2 cellular contexts compared by ENCODE assay signal in genomic region chrX:10045327-10046000, GRCh38.
TF ChIP-seq lines count a peak whose summit lies in the region.

No MANE protein-coding gene starts in this region.

TF ChIP-seq in IMR-90, 13 proteins besides CTCF, POLR2A, EP300 and RAD21 (continued from another document):
- TF ChIP-seq FOS (IDR thresholded peaks at IDR 0.05; ENCODE audit: low read depth, low read length) (no peak), MAFK (IDR thresholded peaks at IDR 0.05; ENCODE audit: low read depth, low read length) (no peak), BHLHE40 (IDR thresholded peaks at IDR 0.05; ENCODE audit: low read depth, low read length) (no peak), MXI1 (IDR thresholded peaks at IDR 0.05; ENCODE audit: borderline replicate concordance, low read depth, low read length) (no peak), RCOR1 (IDR thresholded peaks at IDR 0.05; ENCODE audit: insufficient replicate concordance, low read length) (no peak), MAZ (IDR thresholded peaks at IDR 0.05; ENCODE audit: borderline replicate concordance, low read depth, low read length) (no peak), CEBPB (IDR thresholded peaks at IDR 0.05; ENCODE audit: low read depth, low read length) (no peak)
- TF ChIP-seq, protein P1, sequence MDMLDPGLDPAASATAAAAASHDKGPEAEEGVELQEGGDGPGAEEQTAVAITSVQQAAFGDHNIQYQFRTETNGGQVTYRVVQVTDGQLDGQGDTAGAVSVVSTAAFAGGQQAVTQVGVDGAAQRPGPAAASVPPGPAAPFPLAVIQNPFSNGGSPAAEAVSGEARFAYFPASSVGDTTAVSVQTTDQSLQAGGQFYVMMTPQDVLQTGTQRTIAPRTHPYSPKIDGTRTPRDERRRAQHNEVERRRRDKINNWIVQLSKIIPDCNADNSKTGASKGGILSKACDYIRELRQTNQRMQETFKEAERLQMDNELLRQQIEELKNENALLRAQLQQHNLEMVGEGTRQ (IDR thresholded peaks at IDR 0.05; ENCODE audit: low read depth, low read length) = no peak
- TF ChIP-seq, protein P2, sequence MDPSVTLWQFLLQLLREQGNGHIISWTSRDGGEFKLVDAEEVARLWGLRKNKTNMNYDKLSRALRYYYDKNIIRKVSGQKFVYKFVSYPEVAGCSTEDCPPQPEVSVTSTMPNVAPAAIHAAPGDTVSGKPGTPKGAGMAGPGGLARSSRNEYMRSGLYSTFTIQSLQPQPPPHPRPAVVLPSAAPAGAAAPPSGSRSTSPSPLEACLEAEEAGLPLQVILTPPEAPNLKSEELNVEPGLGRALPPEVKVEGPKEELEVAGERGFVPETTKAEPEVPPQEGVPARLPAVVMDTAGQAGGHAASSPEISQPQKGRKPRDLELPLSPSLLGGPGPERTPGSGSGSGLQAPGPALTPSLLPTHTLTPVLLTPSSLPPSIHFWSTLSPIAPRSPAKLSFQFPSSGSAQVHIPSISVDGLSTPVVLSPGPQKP (IDR thresholded peaks at IDR 0.05; ENCODE audit: borderline replicate concordance, low read depth, low read length) = no peak

TF ChIP-seq in GM23338, 12 proteins besides CTCF, POLR2A, EP300 and RAD21 (continued from another document):
- no peak for TF ChIP-seq ZNF462 (CRISPR knock-in tag; IDR thresholded peaks at IDR 0.05)
- TF ChIP-seq STAT1 (IDR thresholded peaks at IDR 0.05; ENCODE audit: unreplicated experiment) = no peak
- TF ChIP-seq, protein P3, sequence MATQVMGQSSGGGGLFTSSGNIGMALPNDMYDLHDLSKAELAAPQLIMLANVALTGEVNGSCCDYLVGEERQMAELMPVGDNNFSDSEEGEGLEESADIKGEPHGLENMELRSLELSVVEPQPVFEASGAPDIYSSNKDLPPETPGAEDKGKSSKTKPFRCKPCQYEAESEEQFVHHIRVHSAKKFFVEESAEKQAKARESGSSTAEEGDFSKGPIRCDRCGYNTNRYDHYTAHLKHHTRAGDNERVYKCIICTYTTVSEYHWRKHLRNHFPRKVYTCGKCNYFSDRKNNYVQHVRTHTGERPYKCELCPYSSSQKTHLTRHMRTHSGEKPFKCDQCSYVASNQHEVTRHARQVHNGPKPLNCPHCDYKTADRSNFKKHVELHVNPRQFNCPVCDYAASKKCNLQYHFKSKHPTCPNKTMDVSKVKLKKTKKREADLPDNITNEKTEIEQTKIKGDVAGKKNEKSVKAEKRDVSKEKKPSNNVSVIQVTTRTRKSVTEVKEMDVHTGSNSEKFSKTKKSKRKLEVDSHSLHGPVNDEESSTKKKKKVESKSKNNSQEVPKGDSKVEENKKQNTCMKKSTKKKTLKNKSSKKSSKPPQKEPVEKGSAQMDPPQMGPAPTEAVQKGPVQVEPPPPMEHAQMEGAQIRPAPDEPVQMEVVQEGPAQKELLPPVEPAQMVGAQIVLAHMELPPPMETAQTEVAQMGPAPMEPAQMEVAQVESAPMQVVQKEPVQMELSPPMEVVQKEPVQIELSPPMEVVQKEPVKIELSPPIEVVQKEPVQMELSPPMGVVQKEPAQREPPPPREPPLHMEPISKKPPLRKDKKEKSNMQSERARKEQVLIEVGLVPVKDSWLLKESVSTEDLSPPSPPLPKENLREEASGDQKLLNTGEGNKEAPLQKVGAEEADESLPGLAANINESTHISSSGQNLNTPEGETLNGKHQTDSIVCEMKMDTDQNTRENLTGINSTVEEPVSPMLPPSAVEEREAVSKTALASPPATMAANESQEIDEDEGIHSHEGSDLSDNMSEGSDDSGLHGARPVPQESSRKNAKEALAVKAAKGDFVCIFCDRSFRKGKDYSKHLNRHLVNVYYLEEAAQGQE (IDR thresholded peaks at IDR 0.05; ENCODE audit: unreplicated experiment) = no peak
- no peak for TF ChIP-seq CREB1 (CRISPR knock-in tag; IDR thresholded peaks at IDR 0.05; ENCODE audit: low read depth)
- no peak for TF ChIP-seq JUNB (IDR thresholded peaks at IDR 0.05; ENCODE audit: unreplicated experiment)
- TF ChIP-seq, protein P4, sequence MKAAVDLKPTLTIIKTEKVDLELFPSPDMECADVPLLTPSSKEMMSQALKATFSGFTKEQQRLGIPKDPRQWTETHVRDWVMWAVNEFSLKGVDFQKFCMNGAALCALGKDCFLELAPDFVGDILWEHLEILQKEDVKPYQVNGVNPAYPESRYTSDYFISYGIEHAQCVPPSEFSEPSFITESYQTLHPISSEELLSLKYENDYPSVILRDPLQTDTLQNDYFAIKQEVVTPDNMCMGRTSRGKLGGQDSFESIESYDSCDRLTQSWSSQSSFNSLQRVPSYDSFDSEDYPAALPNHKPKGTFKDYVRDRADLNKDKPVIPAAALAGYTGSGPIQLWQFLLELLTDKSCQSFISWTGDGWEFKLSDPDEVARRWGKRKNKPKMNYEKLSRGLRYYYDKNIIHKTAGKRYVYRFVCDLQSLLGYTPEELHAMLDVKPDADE (IDR thresholded peaks at IDR 0.05) = no peak
- TF ChIP-seq ZNF114 (CRISPR knock-in tag; IDR thresholded peaks at IDR 0.05) = no peak
- TF ChIP-seq NANOG (IDR thresholded peaks at IDR 0.05; ENCODE audit: borderline replicate concordance) = no peak
- no peak for TF ChIP-seq EZH2phosphoT487 (IDR thresholded peaks at IDR 0.05; ENCODE audit: unreplicated experiment)
